13 cellular contexts compared by ENCODE assay signal in the genomic region with DNA sequence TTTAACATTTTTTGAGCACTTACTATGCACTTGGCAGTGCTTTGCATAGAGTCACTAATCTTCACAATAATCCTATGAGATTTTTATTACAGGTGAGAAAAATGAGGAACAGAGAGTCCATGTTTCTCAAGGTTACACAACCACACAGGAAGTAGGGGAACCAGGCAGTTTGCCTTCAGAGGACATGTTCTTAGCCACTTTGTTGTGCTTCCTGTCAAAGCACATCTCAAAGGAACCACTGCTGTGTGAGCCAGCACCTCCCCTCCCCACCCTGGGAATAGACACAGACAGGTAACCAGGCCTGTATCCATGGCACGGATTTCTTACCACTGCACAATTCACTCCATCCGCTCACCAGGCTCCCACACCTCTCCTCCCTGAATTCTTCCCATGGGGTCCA. TPM values are rescaled to one million over a fixed set of nuclear protein-coding genes. Genes with fewer than 3 reads are reported as not detected.
DNase-seq lines count a peak whose midpoint lies in the region; ATAC-seq and TF ChIP-seq lines count a peak whose summit lies in the region.
"Had no signal": no experiment of that assay in that cellular context is flagged by ENCODE, and none has a peak within 500 bp of the region (broad histone marks: within the 10 kb centered on the region; RNA-seq: fewer than 3 reads in every experiment).

No MANE protein-coding gene starts in this region.

- H3K4me1 ChIP-seq in DND-41 (ENCODE audit: insufficient read depth, low read length) (peaks cover 5% of the 10 kb centered on the region; the same call in 1 of the 2 replicates), vagina (no peaks in the 10 kb centered on the region)

- POLR2A ChIA-PET in WTC11 (lab: Charles Lee) = no interaction called here

- DNase-seq in DND-41 = peak; percentile 38
- DNase-seq in SKM-1 treated with dmso at 0.1 percent for 144 hours (lab: John Stamatoyannopoulos, UW; ENCODE audit: unreplicated experiment) = peak; percentile 35
- no peak for DNase-seq in WTC11 (ENCODE audit: low spot score)
- no peak for DNase-seq in SHP77 treated with DMSO at 0.1 percent for 48 hours (lab: John Stamatoyannopoulos, UW)
- DNase-seq in stimulated activated CD4-positive, alpha-beta T cell treated with anti-CD3 and anti-CD28 coated beads, Interleukin-15, amount 100 ng/mL, for 24 hours = no peak
- no peak for DNase-seq in vagina (ENCODE audit: extremely low spot score in 2 of 2)
- DNase-seq: activated T-cell treated with anti-CD3 and anti-CD28 coated beads, Interleukin-2, amount 50 U/mL, for 4 hours; cerebellar nuclear complex; NCI-H345; small intestine had no signal

- peaks cover 4% of the 10 kb centered on the region for H3K27me3 Mint-ChIP-seq in WTC11 (ENCODE audit: low read depth)

- no peaks in the 10 kb centered on the region for H3K36me3 Mint-ChIP-seq in WTC11
- H3K36me3 Mint-ChIP-seq: stimulated activated effector memory CD8-positive, alpha-beta T cell treated with anti-CD3 and anti-CD28 coated beads, Interleukin-12 subunit alpha, Interleukin-12 subunit beta, amount 100 ng/mL, for 72 hours had no signal

- no peak overlapping the region for H3K4me3 ChIP-seq in DND-41 (ENCODE audit: low read depth in 1 of 2, low read length in 2 of 2)
- H3K4me3 ChIP-seq in vagina = no peak overlapping the region

- intact Hi-C loops in vagina (cut with DNase I) = no loop called here

- H3K79me2 ChIP-seq in DND-41 (ENCODE audit: insufficient read depth, low read length) = no peaks in the 10 kb centered on the region

- no peak overlapping the region for H2AFZ ChIP-seq in DND-41 (ENCODE audit: low read depth, low read length)

- peaks cover 18% of the 10 kb centered on the region for H3K4me1 Mint-ChIP-seq in WTC11

- H3K27ac Mint-ChIP-seq in WTC11 = no peak overlapping the region
- H3K27ac Mint-ChIP-seq: stimulated activated effector memory CD8-positive, alpha-beta T cell treated with anti-CD3 and anti-CD28 coated beads, Interleukin-12 subunit alpha, Interleukin-12 subunit beta, amount 100 ng/mL, for 72 hours had no signal

- TF ChIP-seq CTCF in DND-41 (IDR thresholded peaks at IDR 0.05; ENCODE audit: borderline replicate concordance, extremely low read depth, low read length, poor library complexity, severe bottlenecking) (no peak), WTC11 (IDR thresholded peaks at IDR 0.05) (no peak), vagina (IDR thresholded peaks at IDR 0.05) (no peak)

- no peak overlapping the region for H3K4me3 Mint-ChIP-seq in WTC11
- H3K4me3 Mint-ChIP-seq: activated T-cell treated with anti-CD3 and anti-CD28 coated beads, Interleukin-2, amount 50 U/mL, for 4 hours; stimulated activated effector memory CD8-positive, alpha-beta T cell treated with anti-CD3 and anti-CD28 coated beads, Interleukin-12 subunit alpha, Interleukin-12 subunit beta, amount 100 ng/mL, for 72 hours had no signal

- no peak for TF ChIP-seq POLR2A in vagina (IDR thresholded peaks at IDR 0.05)

- H3K9me3 ChIP-seq in DND-41 (ENCODE audit: insufficient read depth, low read length, severe bottlenecking) = no peaks in the 10 kb centered on the region
- no peaks in the 10 kb centered on the region for H3K9me3 ChIP-seq in vagina

- H3K27me3 ChIP-seq in DND-41 (ENCODE audit: insufficient read depth, low read length, poor library complexity) (no peaks in the 10 kb centered on the region), vagina (no peaks in the 10 kb centered on the region)

- H3K27ac ChIP-seq in DND-41 (ENCODE audit: low read length) = no peak overlapping the region
- H3K27ac ChIP-seq in vagina = no peak overlapping the region

- no peaks in the 10 kb centered on the region for H4K20me1 ChIP-seq in DND-41 (ENCODE audit: insufficient read depth, low read length)

- CTCF ChIA-PET in WTC11 (lab: Charles Lee) = interaction anchor here (4.7 kb wide), 1 partner anchor 86 kb away, joined by 202 read pairs; a partner anchor contains a TSS

- ATAC-seq in DND-41 (ENCODE audit: insufficient read depth, low read depth) (peak; percentile 73), GM19467 (IDR thresholded peaks at IDR 0.05; ENCODE audit: unreplicated experiment) (peak; percentile 52), HG03159 (IDR thresholded peaks at IDR 0.05; ENCODE audit: unreplicated experiment) (peak; percentile 61), WTC11 (no peak)
- ATAC-seq: activated T-cell treated with anti-CD3 and anti-CD28 coated beads, Interleukin-2, amount 50 U/mL, for 4 hours; stimulated activated effector memory CD8-positive, alpha-beta T cell treated with anti-CD3 and anti-CD28 coated beads, Interleukin-12 subunit alpha, Interleukin-12 subunit beta, amount 100 ng/mL, for 72 hours had no signal

- H3K9me3 Mint-ChIP-seq in WTC11 = no peaks in the 10 kb centered on the region
- H3K9me3 Mint-ChIP-seq: activated T-cell treated with anti-CD3 and anti-CD28 coated beads, Interleukin-2, amount 50 U/mL, for 4 hours; stimulated activated effector memory CD8-positive, alpha-beta T cell treated with anti-CD3 and anti-CD28 coated beads, Interleukin-12 subunit alpha, Interleukin-12 subunit beta, amount 100 ng/mL, for 72 hours had no signal

- no peak overlapping the region for H3K4me2 ChIP-seq in DND-41 (ENCODE audit: insufficient read depth, low read length)

- no peak overlapping the region for H3K9ac ChIP-seq in DND-41 (ENCODE audit: low read depth, low read length)

- no peaks in the 10 kb centered on the region for H3K36me3 ChIP-seq in DND-41 (ENCODE audit: insufficient read depth, low read length)
- no peaks in the 10 kb centered on the region for H3K36me3 ChIP-seq in vagina

TF ChIP-seq in WTC11, 78 proteins besides CTCF, POLR2A, EP300 and RAD21:
- TF ChIP-seq SOX15 (CRISPR knock-in tag; IDR thresholded peaks at IDR 0.05) = no peak
- no peak for TF ChIP-seq ELF4 (CRISPR knock-in tag; IDR thresholded peaks at IDR 0.05; ENCODE audit: low read depth)
- no peak for TF ChIP-seq ETV6 (CRISPR knock-in tag; IDR thresholded peaks at IDR 0.05)
- TF ChIP-seq, protein P1, sequence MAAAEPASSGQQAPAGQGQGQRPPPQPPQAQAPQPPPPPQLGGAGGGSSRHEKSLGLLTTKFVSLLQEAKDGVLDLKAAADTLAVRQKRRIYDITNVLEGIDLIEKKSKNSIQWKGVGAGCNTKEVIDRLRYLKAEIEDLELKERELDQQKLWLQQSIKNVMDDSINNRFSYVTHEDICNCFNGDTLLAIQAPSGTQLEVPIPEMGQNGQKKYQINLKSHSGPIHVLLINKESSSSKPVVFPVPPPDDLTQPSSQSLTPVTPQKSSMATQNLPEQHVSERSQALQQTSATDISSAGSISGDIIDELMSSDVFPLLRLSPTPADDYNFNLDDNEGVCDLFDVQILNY (CRISPR knock-in tag; IDR thresholded peaks at IDR 0.05) = no peak
- TF ChIP-seq, protein P2, sequence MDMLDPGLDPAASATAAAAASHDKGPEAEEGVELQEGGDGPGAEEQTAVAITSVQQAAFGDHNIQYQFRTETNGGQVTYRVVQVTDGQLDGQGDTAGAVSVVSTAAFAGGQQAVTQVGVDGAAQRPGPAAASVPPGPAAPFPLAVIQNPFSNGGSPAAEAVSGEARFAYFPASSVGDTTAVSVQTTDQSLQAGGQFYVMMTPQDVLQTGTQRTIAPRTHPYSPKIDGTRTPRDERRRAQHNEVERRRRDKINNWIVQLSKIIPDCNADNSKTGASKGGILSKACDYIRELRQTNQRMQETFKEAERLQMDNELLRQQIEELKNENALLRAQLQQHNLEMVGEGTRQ (CRISPR knock-in tag; IDR thresholded peaks at IDR 0.05) = no peak
- no peak for TF ChIP-seq ZNF317 (CRISPR knock-in tag; IDR thresholded peaks at IDR 0.05; ENCODE audit: borderline replicate concordance, low read depth)
- TF ChIP-seq KAT7 (CRISPR knock-in tag; IDR thresholded peaks at IDR 0.05; ENCODE audit: borderline replicate concordance) = no peak
- TF ChIP-seq, protein P3, sequence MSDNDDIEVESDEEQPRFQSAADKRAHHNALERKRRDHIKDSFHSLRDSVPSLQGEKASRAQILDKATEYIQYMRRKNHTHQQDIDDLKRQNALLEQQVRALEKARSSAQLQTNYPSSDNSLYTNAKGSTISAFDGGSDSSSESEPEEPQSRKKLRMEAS (CRISPR knock-in tag; IDR thresholded peaks at IDR 0.05) = no peak
- no peak for TF ChIP-seq ZNF219 (CRISPR knock-in tag; IDR thresholded peaks at IDR 0.05; ENCODE audit: borderline replicate concordance)
- TF ChIP-seq, protein P4, sequence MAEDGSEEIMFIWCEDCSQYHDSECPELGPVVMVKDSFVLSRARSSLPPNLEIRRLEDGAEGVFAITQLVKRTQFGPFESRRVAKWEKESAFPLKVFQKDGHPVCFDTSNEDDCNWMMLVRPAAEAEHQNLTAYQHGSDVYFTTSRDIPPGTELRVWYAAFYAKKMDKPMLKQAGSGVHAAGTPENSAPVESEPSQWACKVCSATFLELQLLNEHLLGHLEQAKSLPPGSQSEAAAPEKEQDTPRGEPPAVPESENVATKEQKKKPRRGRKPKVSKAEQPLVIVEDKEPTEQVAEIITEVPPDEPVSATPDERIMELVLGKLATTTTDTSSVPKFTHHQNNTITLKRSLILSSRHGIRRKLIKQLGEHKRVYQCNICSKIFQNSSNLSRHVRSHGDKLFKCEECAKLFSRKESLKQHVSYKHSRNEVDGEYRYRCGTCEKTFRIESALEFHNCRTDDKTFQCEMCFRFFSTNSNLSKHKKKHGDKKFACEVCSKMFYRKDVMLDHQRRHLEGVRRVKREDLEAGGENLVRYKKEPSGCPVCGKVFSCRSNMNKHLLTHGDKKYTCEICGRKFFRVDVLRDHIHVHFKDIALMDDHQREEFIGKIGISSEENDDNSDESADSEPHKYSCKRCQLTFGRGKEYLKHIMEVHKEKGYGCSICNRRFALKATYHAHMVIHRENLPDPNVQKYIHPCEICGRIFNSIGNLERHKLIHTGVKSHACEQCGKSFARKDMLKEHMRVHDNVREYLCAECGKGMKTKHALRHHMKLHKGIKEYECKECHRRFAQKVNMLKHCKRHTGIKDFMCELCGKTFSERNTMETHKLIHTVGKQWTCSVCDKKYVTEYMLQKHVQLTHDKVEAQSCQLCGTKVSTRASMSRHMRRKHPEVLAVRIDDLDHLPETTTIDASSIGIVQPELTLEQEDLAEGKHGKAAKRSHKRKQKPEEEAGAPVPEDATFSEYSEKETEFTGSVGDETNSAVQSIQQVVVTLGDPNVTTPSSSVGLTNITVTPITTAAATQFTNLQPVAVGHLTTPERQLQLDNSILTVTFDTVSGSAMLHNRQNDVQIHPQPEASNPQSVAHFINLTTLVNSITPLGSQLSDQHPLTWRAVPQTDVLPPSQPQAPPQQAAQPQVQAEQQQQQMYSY (CRISPR knock-in tag; IDR thresholded peaks at IDR 0.05) = no peak

RNA-seq across cellular contexts. Expression of a gene that starts 6.3 kb away (rescaled TPM):
- total RNA-seq in WTC11 (2021) (26.7 to 30.0 TPM (median 28.6 TPM) in 3 replicates), vagina (6.9 TPM)

RNA-seq across cellular contexts. Expression of a gene that starts 25.1 kb away (rescaled TPM):
- total RNA-seq in WTC11 (2021) = 0.34 to 0.59 TPM (median 0.53 TPM) in 3 replicates
- 0.25 TPM for total RNA-seq in vagina

Comparison
In these comparisons a context has a peak if more than half of its experiments do, and no peak if none do; other contexts are left out.
1. DNase-seq: peak in DND-41 (single experiment) and SKM-1 treated with dmso at 0.1 percent for 144 hours (single experiment); none in WTC11 (single experiment), SHP77 treated with DMSO at 0.1 percent for 48 hours (single experiment), stimulated activated CD4-positive, alpha-beta T cell treated with anti-CD3 and anti-CD28 coated beads, Interleukin-15, amount 100 ng/mL, for 24 hours (single experiment) and vagina (0 of 2).